8 cellular contexts compared by ENCODE assay signal in the genomic region with DNA sequence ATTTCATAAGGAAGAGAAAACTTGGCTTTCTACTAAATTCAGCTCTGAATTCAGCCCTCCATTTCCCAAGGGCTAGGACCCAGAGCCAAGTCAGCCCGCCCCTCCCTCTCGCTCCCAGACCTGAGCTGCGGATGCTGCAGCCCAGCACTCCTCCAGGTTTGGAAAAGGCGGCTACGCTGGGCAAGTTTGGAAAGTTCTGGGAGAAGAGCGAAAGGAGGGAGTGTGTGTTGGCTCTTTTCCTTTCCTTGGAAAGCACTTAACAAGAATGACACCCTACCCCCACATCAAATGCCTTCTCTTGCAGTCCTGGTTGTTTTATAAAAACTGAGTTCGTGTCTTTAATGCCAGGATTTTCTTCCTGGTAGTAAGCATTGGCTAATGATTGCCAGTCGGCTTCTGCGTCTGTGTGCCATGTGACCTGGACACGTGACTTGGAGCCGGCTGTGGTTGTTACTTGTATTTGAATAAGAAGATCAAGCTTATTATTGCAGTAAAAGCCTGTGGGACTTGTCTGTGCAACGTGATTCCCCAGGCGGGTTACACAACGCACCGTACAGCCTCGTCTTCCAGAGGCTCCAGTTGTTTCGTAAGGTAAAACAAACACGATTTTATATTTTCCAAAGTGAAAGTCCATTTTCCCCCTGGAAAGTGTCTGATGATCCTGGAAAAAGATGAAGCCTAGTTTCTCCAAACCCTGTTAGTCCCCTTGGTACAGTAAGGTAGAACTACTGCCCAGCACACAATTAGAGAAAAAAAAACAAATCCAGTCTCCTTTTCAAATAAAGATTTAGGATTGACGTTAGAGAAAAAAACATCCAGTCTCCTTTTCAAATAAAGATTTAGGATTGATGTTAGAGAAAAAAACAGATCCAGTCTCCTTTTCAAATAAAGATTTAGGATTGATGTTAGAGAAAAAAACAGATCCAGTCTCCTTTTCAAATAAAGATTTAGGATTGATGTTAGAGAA. TPM values are rescaled to one million over a fixed set of nuclear protein-coding genes. Genes with fewer than 3 reads are reported as not detected.
DNase-seq lines count a peak whose midpoint lies in the region; ATAC-seq, FAIRE-seq and TF ChIP-seq lines count a peak whose summit lies in the region.

No MANE protein-coding gene starts in this region.

- no peaks in the 10 kb centered on the region for H3K27me3 Mint-ChIP-seq in T-helper 1 cell treated with Interleukin-12 subunit alpha and Interleukin-12 subunit beta and Interleukin-4 antibody, amounts not matched to agents 30 μg/mL and 1 μg/mL, for 36 hours (ENCODE audit: low read depth)

- FAIRE-seq in GM12878 (lab: Jason Lieb, UNC) = peak; percentile 89

- intact Hi-C loops in GM12878 (cut with micrococcal nuclease; ENCODE audit: unreplicated experiment) = loop anchor here (2.0 kb wide), 1 partner anchor 19 kb away; no protein-coding TSS in a partner anchor

- peak overlapping the region; percentile 83 for H3K4me3 Mint-ChIP-seq in T-helper 1 cell treated with Interleukin-12 subunit alpha and Interleukin-12 subunit beta and Interleukin-4 antibody, amounts not matched to agents 30 μg/mL and 1 μg/mL, for 36 hours

- peak; percentile 57 for ATAC-seq in HG02623 (IDR thresholded peaks at IDR 0.05; ENCODE audit: unreplicated experiment)
- ATAC-seq in GM12878 = peak; percentile 85
- ATAC-seq in GM19455 (IDR thresholded peaks at IDR 0.05; ENCODE audit: unreplicated experiment) = no peak

- peaks cover 7% of the 10 kb centered on the region for H3K4me1 ChIP-seq in GM12878 (ENCODE audit: control insufficient read depth, insufficient read depth, low read length)
- H3K4me1 ChIP-seq in hepatocyte (ENCODE audit: insufficient read depth) = no peaks in the 10 kb centered on the region

- H3K79me2 ChIP-seq in GM12878 (ENCODE audit: control insufficient read depth, insufficient read depth, low read length) = no peaks in the 10 kb centered on the region
- no peaks in the 10 kb centered on the region for H3K79me2 ChIP-seq in hepatocyte

- H3K27ac ChIP-seq in GM12878 (ENCODE audit: control insufficient read depth, insufficient read depth) (peak overlapping the region; percentile 89), hepatocyte (peak overlapping the region; percentile 92)

- H3K9me3 ChIP-seq in GM12878 (replicated peaks; ENCODE audit: control insufficient read depth, insufficient read depth, low read length) (no peaks in the 10 kb centered on the region), hepatocyte (ENCODE audit: low read depth) (no peaks in the 10 kb centered on the region)

- H3K36me3 ChIP-seq in GM12878 (ENCODE audit: control insufficient read depth in 2 of 2, insufficient read depth in 2 of 2, low read length in 1 of 2) (no peaks in the 10 kb centered on the region), hepatocyte (replicated peaks; ENCODE audit: insufficient read depth, low read depth) (no peaks in the 10 kb centered on the region)

- H3K9me2 ChIP-seq in hepatocyte (replicated peaks; ENCODE audit: insufficient read depth) = no peaks in the 10 kb centered on the region

- H3K4me1 Mint-ChIP-seq in T-helper 1 cell treated with Interleukin-12 subunit alpha and Interleukin-12 subunit beta and Interleukin-4 antibody, amounts not matched to agents 30 μg/mL and 1 μg/mL, for 36 hours (ENCODE audit: low read depth) = peaks cover 38% of the 10 kb centered on the region

- no peaks in the 10 kb centered on the region for H3K9me3 Mint-ChIP-seq in T-helper 1 cell treated with Interleukin-12 subunit alpha and Interleukin-12 subunit beta and Interleukin-4 antibody, amounts not matched to agents 30 μg/mL and 1 μg/mL, for 36 hours

- POLR2A ChIA-PET in GM12878 (lab: Charles Lee) = interaction anchor here (0.6 to 6.9 kb wide), 8 partner anchors 12 to 67 kb away, joined by 3 to 76 read pairs (median 6); a partner anchor contains a TSS

- SMC1A ChIA-PET in GM12878 (lab: Charles Lee; ENCODE audit: uncharacterized antibody, unreplicated experiment) = interaction anchor here (0.9 to 12.8 kb wide), 20 partner anchors 9 to 263 kb away, joined by 3 to 143 read pairs (median 4); a partner anchor contains a TSS

- H3K4me3 ChIP-seq in GM08714 (ENCODE audit: low read length) (peak overlapping the region; percentile 91; the same call in 1 of the 2 replicates), GM12878 (peak overlapping the region; percentile 82), hepatocyte (peak overlapping the region; percentile 72)

- TF ChIP-seq EP300 in GM12878 (IDR thresholded peaks at IDR 0.05; ENCODE audit: borderline replicate concordance in 1 of 2, control insufficient read depth in 1 of 2, low read depth in 2 of 2, low read length in 2 of 2) = peak in 1 of 2 experiments; percentile 56; a peak in 1 of 4 replicates

- no peaks in the 10 kb centered on the region for H3K36me3 Mint-ChIP-seq in T-helper 1 cell treated with Interleukin-12 subunit alpha and Interleukin-12 subunit beta and Interleukin-4 antibody, amounts not matched to agents 30 μg/mL and 1 μg/mL, for 36 hours (ENCODE audit: low read depth)

- TF ChIP-seq CTCF in GM12878 (IDR thresholded peaks at IDR 0.05 in 2 of 3, conservative IDR thresholded peaks at IDR 0.05 in 1 of 3; ENCODE audit: control insufficient read depth in 2 of 3, extremely low read depth in 1 of 3, insufficient read depth in 1 of 3, low read depth in 3 of 3, low read length in 3 of 3) = no peak
- TF ChIP-seq CTCF in hepatocyte (IDR thresholded peaks at IDR 0.05; ENCODE audit: poor library complexity) = no peak

- WGBS in GM12878 (ENCODE audit: insufficient coverage, insufficient replicate concordance, low lambda C conversion rate, missing lambda C conversion rate) = under 1% methylated on average over 19 of the region's 19 CpGs
- WGBS in hepatocyte (ENCODE audit: low lambda C conversion rate, missing lambda C conversion rate) = 3% methylated on average over 19 of the region's 19 CpGs

- H3K27me3 ChIP-seq in GM12878 (replicated peaks in 1 of 2; ENCODE audit: control insufficient read depth in 2 of 2, insufficient read depth in 2 of 2, low read length in 1 of 2) = no peaks in the 10 kb centered on the region
- no peaks in the 10 kb centered on the region for H3K27me3 ChIP-seq in hepatocyte

- BruUV-seq in GM12878 (replicated peaks; lab: Mats Ljungman, UMichigan) = TSS peak; percentile 91

- in situ Hi-C loops in GM12878 (cut with MboI) = no loop called here

- peak overlapping the region; percentile 96 for H3K27ac Mint-ChIP-seq in T-helper 1 cell treated with Interleukin-12 subunit alpha and Interleukin-12 subunit beta and Interleukin-4 antibody, amounts not matched to agents 30 μg/mL and 1 μg/mL, for 36 hours

- H3K4me2 ChIP-seq in GM12878 (ENCODE audit: control insufficient read depth, insufficient read depth) = peak overlapping the region; percentile 97
- H3K4me2 ChIP-seq in hepatocyte = peak overlapping the region; percentile 77

- no peak for TF ChIP-seq RAD21 in GM12878 (IDR thresholded peaks at IDR 0.05; ENCODE audit: insufficient read depth, low read depth, low read length)

- peak overlapping the region; percentile 85 for H3K9ac ChIP-seq in GM12878 (ENCODE audit: control insufficient read depth, insufficient read depth, low read length)

- TF ChIP-seq POLR2A in GM12878 (IDR thresholded peaks at IDR 0.05; ENCODE audit: low read depth, low read length) = peak; percentile 34

- H2AFZ ChIP-seq in GM12878 (ENCODE audit: control insufficient read depth, low read depth, low read length) (peak overlapping the region; percentile 90), hepatocyte (peak overlapping the region; percentile 64)

- H4K20me1 ChIP-seq in GM12878 (ENCODE audit: control insufficient read depth, insufficient read depth) (no peaks in the 10 kb centered on the region), hepatocyte (ENCODE audit: insufficient read depth, poor library complexity, severe bottlenecking) (no peaks in the 10 kb centered on the region)

- CTCF ChIA-PET in GM12878 (lab: Yijun Ruan, JAX) = interaction anchor here (1.0 to 3.2 kb wide), 11 partner anchors 10 to 263 kb away, joined by 3 to 16 read pairs (median 6); no protein-coding TSS in a partner anchor

- RAD21 ChIA-PET in GM12878 (lab: Charles Lee; ENCODE audit: unreplicated experiment) = interaction anchor here (0.5 to 7.4 kb wide), 15 partner anchors 10 to 263 kb away, joined by 3 to 105 read pairs (median 6); a partner anchor contains a TSS

- DNase-seq in NCI-H1105 treated with DMSO at 0.1 percent for 48 hours (lab: John Stamatoyannopoulos, UW) (peak; percentile 43), GM12878 (ENCODE audit: low read depth, low spot score) (peak; percentile 60), hepatocyte (ENCODE audit: low spot score) (peak; percentile 93), putamen (ENCODE audit: low spot score) (peak; percentile 92)

TF ChIP-seq in GM12878, 131 proteins besides CTCF, POLR2A, EP300 and RAD21 (continues in another document):
- TF ChIP-seq TCF7 (IDR thresholded peaks at IDR 0.05; ENCODE audit: borderline replicate concordance) = no peak
- peak; percentile 74 to 75; a peak in 3 of 4 replicates for TF ChIP-seq IKZF2 (IDR thresholded peaks at IDR 0.05)
- TF ChIP-seq, protein P1, sequence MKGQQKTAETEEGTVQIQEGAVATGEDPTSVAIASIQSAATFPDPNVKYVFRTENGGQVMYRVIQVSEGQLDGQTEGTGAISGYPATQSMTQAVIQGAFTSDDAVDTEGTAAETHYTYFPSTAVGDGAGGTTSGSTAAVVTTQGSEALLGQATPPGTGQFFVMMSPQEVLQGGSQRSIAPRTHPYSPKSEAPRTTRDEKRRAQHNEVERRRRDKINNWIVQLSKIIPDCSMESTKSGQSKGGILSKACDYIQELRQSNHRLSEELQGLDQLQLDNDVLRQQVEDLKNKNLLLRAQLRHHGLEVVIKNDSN (IDR thresholded peaks at IDR 0.05; ENCODE audit: borderline replicate concordance, extremely low read length, insufficient read depth, low read depth, low read length) = peak; percentile 88

RNA-seq across cellular contexts. Expression of a gene that starts 26.8 kb away (rescaled TPM):
- 0.78 TPM in 1 of 2 replicates, not detected in the other for total RNA-seq in GM12878 (2013; cell fraction: nucleolus; rRNA removed)
- 0.06 and 0.11 TPM in 2 replicates for total RNA-seq in GM12878 (2014; rRNA removed)
- not detected in 2 replicates for total RNA-seq in GM12878 (2014; rRNA removed; fragmentation: Illumina TruSeq; extraction: Trizol)
- total RNA-seq in GM12878 (2021) = not detected in 2 replicates
- 1.0 TPM for polyA plus RNA-seq in GM12878 (2011; ENCODE audit: low read depth)
- polyA plus RNA-seq in GM12878 (2011; rRNA removed) = 0.22 and 0.32 TPM in 2 replicates
- polyA plus RNA-seq in GM12878 (2011; cell fraction: cytosol; rRNA removed) = not detected in 2 replicates
- 0.13 TPM in 1 of 2 replicates, not detected in the other for polyA plus RNA-seq in GM12878 (2011; cell fraction: nucleus; rRNA removed)
- 0.13 and 0.34 TPM in 2 replicates for polyA plus RNA-seq in GM12878 (2012)
- polyA plus RNA-seq in GM12878 (2014; fragmentation: Illumina TruSeq; extraction: Trizol) = 0.29 TPM in 1 of 2 replicates, not detected in the other
- under 1 TPM; 0.03 to 0.11 TPM for polyA plus RNA-seq in GM12878 (2014; fragmentation: Nextera tagmentation; extraction: Ambion mirVana)
- polyA plus RNA-seq in GM12878 (2014; rRNA removed) = 1.1 TPM in 1 of 2 replicates, not detected in the other
- under 1 TPM; 0.17 to 0.21 TPM for polyA plus RNA-seq in GM12878 (2016; fragmentation: Nextera tagmentation; extraction: Ambion mirVana)
- polyA minus RNA-seq in GM12878 (2011; rRNA and poly(A)+ RNA removed) = not detected in 2 replicates
- polyA minus RNA-seq in GM12878 (2011; cell fraction: cytosol; rRNA and poly(A)+ RNA removed) = not detected in 2 replicates
- not detected in 2 replicates for polyA minus RNA-seq in GM12878 (2011; cell fraction: nucleus; rRNA and poly(A)+ RNA removed)
- not detected in 2 replicates for total RNA-seq in hepatocyte
- polyA plus RNA-seq in hepatocyte = not detected in 2 replicates

Comparison
In these comparisons a context has a peak if more than half of its experiments do, and no peak if none do; other contexts are left out.
1. DNase-seq: peak in every context shown above with its lines; median percentile 93 in hepatocyte; 92 in putamen; 60 in GM12878; 43 in NCI-H1105 treated with DMSO at 0.1 percent for 48 hours.